ENCODE assay signal across 19 cellular contexts in genomic region chr15:36527512-36528162, GRCh38. TPM values are rescaled to one million over a fixed set of nuclear protein-coding genes. Genes with fewer than 3 reads are reported as not detected.
DNase-seq lines count a peak whose midpoint lies in the region; ATAC-seq and TF ChIP-seq lines count a peak whose summit lies in the region.
"Had no signal": no experiment of that assay in that cellular context is flagged by ENCODE, and none has a peak within 500 bp of the region (broad histone marks: within the 10 kb centered on the region; RNA-seq: fewer than 3 reads in every experiment).

No MANE protein-coding gene starts in this region.

- H3K4me1 ChIP-seq in endodermal cell (ENCODE audit: control insufficient read depth, insufficient read depth, low read length), result no peaks in the 10 kb centered on the region
- H3K4me1 ChIP-seq: gastroesophageal sphincter, uterus had no signal

- TF ChIP-seq CTCF in endodermal cell (conservative IDR thresholded peaks at IDR 0.05) (no peak), type B pancreatic cell (conservative IDR thresholded peaks at IDR 0.05) (no peak)

- H3K9me3 ChIP-seq in endodermal cell (ENCODE audit: control insufficient read depth, low read length), result no peaks in the 10 kb centered on the region
- H3K9me3 ChIP-seq: gastroesophageal sphincter, uterus had no signal

- WGBS in endodermal cell (ENCODE audit: insufficient coverage in 1 of 2, insufficient read length in 1 of 2), 2 experiments, result 49 to 60% methylated on average over 5 to 8 of the region's 8 CpGs

- H3K27me3 Mint-ChIP-seq in endodermal cell (ENCODE audit: insufficient read depth), result no peaks in the 10 kb centered on the region
- peaks cover 3% of the 10 kb centered on the region for H3K27me3 Mint-ChIP-seq in type B pancreatic cell
- H3K27me3 Mint-ChIP-seq: stimulated activated memory B cell treated with anti-CD40 and anti-IgM and Interleukin-4, amounts not matched to agents 10 μg/mL and 1 μg/mL and 100 μg/mL, for 72 hours had no signal

- no peaks in the 10 kb centered on the region for H3K27me3 ChIP-seq in endodermal cell (ENCODE audit: control insufficient read depth, insufficient read depth, low read length, poor library complexity, severe bottlenecking)
- H3K27me3 ChIP-seq: gastroesophageal sphincter, uterus had no signal

- H3K27ac ChIP-seq in endodermal cell (ENCODE audit: low read depth, low read length), result peak overlapping the region; percentile 93
- H3K27ac ChIP-seq: gastroesophageal sphincter, PC-9, uterus had no signal

- H3K4me1 Mint-ChIP-seq in endodermal cell (no peaks in the 10 kb centered on the region), type B pancreatic cell (ENCODE audit: unreplicated experiment) (peaks cover 21% of the 10 kb centered on the region)
- H3K4me1 Mint-ChIP-seq: immature natural killer cell, T-cell had no signal

- no peak overlapping the region for H3K4me3 Mint-ChIP-seq in endodermal cell
- H3K4me3 Mint-ChIP-seq in type B pancreatic cell, result peak overlapping the region; percentile 2
- H3K4me3 Mint-ChIP-seq: activated naive CD4-positive, alpha-beta T cell treated with anti-CD3 and anti-CD28 coated beads for 36 hours; immature natural killer cell; stimulated activated memory B cell treated with anti-CD40 and anti-IgM and Interleukin-4, amounts not matched to agents 10 μg/mL and 1 μg/mL and 100 μg/mL, for 72 hours; T-cell had no signal

- H3K27ac Mint-ChIP-seq in endodermal cell (no peak overlapping the region), type B pancreatic cell (no peak overlapping the region)
- H3K27ac Mint-ChIP-seq: activated naive CD4-positive, alpha-beta T cell treated with anti-CD3 and anti-CD28 coated beads for 36 hours; immature natural killer cell; stimulated activated memory B cell treated with anti-CD40 and anti-IgM and Interleukin-4, amounts not matched to agents 10 μg/mL and 1 μg/mL and 100 μg/mL, for 72 hours; T-cell had no signal

- no peaks in the 10 kb centered on the region for H3K36me3 ChIP-seq in endodermal cell (ENCODE audit: control insufficient read depth, insufficient read depth, low read length)
- H3K36me3 ChIP-seq: gastroesophageal sphincter, uterus had no signal

- no peak overlapping the region for H3K4me3 ChIP-seq in endodermal cell (ENCODE audit: low read length)
- H3K4me3 ChIP-seq: gastroesophageal sphincter, PC-9, uterus had no signal

- H3K9ac ChIP-seq in endodermal cell (ENCODE audit: extremely low read depth, low read length, poor library complexity, severe bottlenecking), result no peak overlapping the region

- H3K9me3 Mint-ChIP-seq in endodermal cell (no peaks in the 10 kb centered on the region), type B pancreatic cell (no peaks in the 10 kb centered on the region)
- H3K9me3 Mint-ChIP-seq: activated naive CD4-positive, alpha-beta T cell treated with anti-CD3 and anti-CD28 coated beads for 36 hours; stimulated activated memory B cell treated with anti-CD40 and anti-IgM and Interleukin-4, amounts not matched to agents 10 μg/mL and 1 μg/mL and 100 μg/mL, for 72 hours had no signal

- H3K36me3 Mint-ChIP-seq in endodermal cell (ENCODE audit: low read depth), result no peaks in the 10 kb centered on the region
- H3K36me3 Mint-ChIP-seq in type B pancreatic cell, result no peaks in the 10 kb centered on the region
- H3K36me3 Mint-ChIP-seq: immature natural killer cell; stimulated activated memory B cell treated with anti-CD40 and anti-IgM and Interleukin-4, amounts not matched to agents 10 μg/mL and 1 μg/mL and 100 μg/mL, for 72 hours; T-cell had no signal

- ATAC-seq in GM21381 (IDR thresholded peaks at IDR 0.05; ENCODE audit: unreplicated experiment), result no peak
- ATAC-seq: activated CD4-positive, CD25-positive, alpha-beta regulatory T cell treated with anti-CD3 and anti-CD28 coated beads, Interleukin-2, amount 50 U/mL, for 24 hours; gastroesophageal sphincter; stimulated activated memory B cell treated with anti-CD40 and anti-IgM and Interleukin-4, amounts not matched to agents 10 μg/mL and 1 μg/mL and 100 μg/mL, for 72 hours; T-cell had no signal

- DNase-seq in NCI-H524 (lab: John Stamatoyannopoulos, UW) (peak; percentile 13 to 36), NCI-H524 treated with DMSO at 0.1 percent for 48 hours (lab: John Stamatoyannopoulos, UW) (no peak), NCI-H446 treated with DMSO at 0.1 percent for 48 hours (lab: John Stamatoyannopoulos, UW) (peak; percentile 9), endodermal cell (no peak), type B pancreatic cell (ENCODE audit: extremely low spot score, unreplicated experiment) (no peak), activated gamma-delta T cell treated with Interleukin-2 at 50 U/mL for 16 hours (no peak)
- DNase-seq in activated CD8-positive, alpha-beta memory T cell treated with anti-CD3 and anti-CD28 coated beads, Interleukin-2, amount 50 U/mL, for 48 hours, result no peak
- DNase-seq: activated naive CD4-positive, alpha-beta T cell treated with anti-CD3 and anti-CD28 coated beads for 36 hours; effector CD4-positive, alpha-beta T cell; immature natural killer cell; NCI-H1092 treated with DMSO at 0.1 percent for 48 hours; occipital lobe; PC-9; T-cell; uterus had no signal

RNA-seq across cellular contexts. Expression of gene CDIN1, which starts 51.8 kb away (rescaled TPM):
- total RNA-seq in endodermal cell (10 to 100 TPM; 10.8 to 19.7 TPM), type B pancreatic cell (ENCODE audit: low replicate concordance) (17.0 and 20.9 TPM in 2 replicates)
- polyA plus RNA-seq in endodermal cell (2013, experiment 1 of 2), result 15.0 TPM
- polyA plus RNA-seq in endodermal cell (2013, experiment 2 of 2), result 14.5 TPM

Comparison
In these comparisons a context has a peak if more than half of its experiments do, and no peak if none do; other contexts are left out.
1. DNase-seq: peak in NCI-H524 (2 of 2) and NCI-H446 treated with DMSO at 0.1 percent for 48 hours (single experiment); none in NCI-H524 treated with DMSO at 0.1 percent for 48 hours (single experiment), endodermal cell (single experiment), type B pancreatic cell (single experiment), activated CD8-positive, alpha-beta memory T cell treated with anti-CD3 and anti-CD28 coated beads, Interleukin-2, amount 50 U/mL, for 48 hours (single experiment) and activated gamma-delta T cell treated with Interleukin-2 at 50 U/mL for 16 hours (single experiment).